In the genomic region with DNA sequence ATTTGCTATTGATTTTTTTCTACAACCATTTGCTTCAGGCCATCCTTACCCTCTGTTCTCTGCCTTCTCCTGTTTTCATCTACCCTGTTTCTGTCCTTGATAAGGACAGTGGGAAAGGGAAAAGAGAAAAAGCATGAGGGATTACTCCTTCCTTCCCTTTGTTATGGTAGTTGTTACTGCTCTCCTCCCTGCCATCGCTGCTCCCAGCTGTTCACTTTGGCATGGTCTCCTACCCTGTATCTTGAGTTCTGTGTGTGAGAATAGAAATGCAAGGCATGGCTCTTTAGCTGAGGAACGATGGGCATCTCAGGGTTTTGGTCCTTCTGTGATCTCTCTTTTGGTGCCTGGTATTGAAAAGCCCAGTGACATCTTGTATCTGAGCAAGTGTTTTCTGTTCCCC, we compare ENCODE assay signal across 13 cellular contexts. TPM values are rescaled to one million over a fixed set of nuclear protein-coding genes. Genes with fewer than 3 reads are reported as not detected.
DNase-seq lines count a peak whose midpoint lies in the region; ATAC-seq and TF ChIP-seq lines count a peak whose summit lies in the region.
"Had no signal": no experiment of that assay in that cellular context is flagged by ENCODE, and none has a peak within 500 bp of the region (broad histone marks: within the 10 kb centered on the region; RNA-seq: fewer than 3 reads in every experiment).

No MANE protein-coding gene starts in this region.

- peak overlapping the region; percentile 87 for H3K27ac Mint-ChIP-seq in activated T-cell treated with anti-CD3 and anti-CD28 coated beads, Interleukin-2, amount 50 U/mL, for 72 hours

- H3K4me3 Mint-ChIP-seq in activated T-cell treated with anti-CD3 and anti-CD28 coated beads, Interleukin-2, amount 50 U/mL, for 72 hours = peak overlapping the region; percentile 49 to 75

- H3K9me3 Mint-ChIP-seq in activated T-cell treated with anti-CD3 and anti-CD28 coated beads, Interleukin-2, amount 50 U/mL, for 72 hours = no peaks in the 10 kb centered on the region

- H3K9me3 ChIP-seq in psoas muscle = no peaks in the 10 kb centered on the region
- H3K9me3 ChIP-seq in body of pancreas = no peaks in the 10 kb centered on the region
- H3K9me3 ChIP-seq: esophagus muscularis mucosa had no signal

- H3K4me1 ChIP-seq in psoas muscle = peaks cover 57% of the 10 kb centered on the region
- H3K4me1 ChIP-seq in body of pancreas = peaks cover 8% of the 10 kb centered on the region

- H3K4me3 ChIP-seq in fibroblast of pulmonary artery (replicated peaks; ENCODE audit: low read depth, low read length) (no peak overlapping the region), psoas muscle (no peak overlapping the region), body of pancreas (no peak overlapping the region)
- H3K4me3 ChIP-seq: esophagus muscularis mucosa had no signal

- H3K27ac ChIP-seq in psoas muscle (no peak overlapping the region), body of pancreas (no peak overlapping the region)
- H3K27ac ChIP-seq: esophagus muscularis mucosa had no signal

- H3K27me3 Mint-ChIP-seq in activated T-cell treated with anti-CD3 and anti-CD28 coated beads, Interleukin-2, amount 50 U/mL, for 72 hours (ENCODE audit: low read depth) = no peaks in the 10 kb centered on the region

- no peak for TF ChIP-seq POLR2A in body of pancreas (IDR thresholded peaks at IDR 0.05)

- no peaks in the 10 kb centered on the region for H3K27me3 ChIP-seq in psoas muscle (ENCODE audit: insufficient read depth in 3 of 3, low read length in 2 of 3)
- no peaks in the 10 kb centered on the region for H3K27me3 ChIP-seq in body of pancreas
- H3K27me3 ChIP-seq: esophagus muscularis mucosa had no signal

- H3K36me3 Mint-ChIP-seq in activated T-cell treated with anti-CD3 and anti-CD28 coated beads, Interleukin-2, amount 50 U/mL, for 72 hours (ENCODE audit: insufficient read depth in 2 of 2) = peaks cover 0 to 2% of the 10 kb centered on the region in 2 donors

- 29 to 33% (median 30%) methylated on average over 2 of the region's 2 CpGs for WGBS in psoas muscle, 3 donors
- WGBS in body of pancreas, 2 donors = 73 to 84% methylated on average over 2 of the region's 2 CpGs

- DNase-seq in activated T-cell treated with anti-CD3 and anti-CD28 coated beads, Interleukin-2, amount 50 U/mL, for 72 hours = no peak
- DNase-seq in activated T-cell treated with anti-CD3 and anti-CD28 coated beads for 4 hours = no peak
- peak; percentile 17 for DNase-seq in NCI-H446 treated with DMSO at 0.1 percent for 48 hours (lab: John Stamatoyannopoulos, UW)
- peak; percentile 43 for DNase-seq in fibroblast of pulmonary artery (ENCODE audit: low read depth)
- no peak for DNase-seq in psoas muscle
- DNase-seq in body of pancreas = no peak
- DNase-seq: aorta, cortex of kidney, hippocampal formation, SIG-M5 had no signal

- no peak for TF ChIP-seq CTCF in fibroblast of pulmonary artery (IDR thresholded peaks at IDR 0.05; ENCODE audit: low read length, missing control alignments)
- TF ChIP-seq CTCF in psoas muscle (IDR thresholded peaks at IDR 0.05) = no peak
- no peak for TF ChIP-seq CTCF in body of pancreas (IDR thresholded peaks at IDR 0.05)

- no peak for ATAC-seq in activated T-cell treated with anti-CD3 and anti-CD28 coated beads, Interleukin-2, amount 50 U/mL, for 72 hours (replicated peaks in 1 of 2)
- ATAC-seq in psoas muscle = peak in 3 of 4 donors; percentile 36 to 60 (median 53)
- ATAC-seq in HG03135 (IDR thresholded peaks at IDR 0.05; ENCODE audit: unreplicated experiment) = no peak
- ATAC-seq in GM21423 (IDR thresholded peaks at IDR 0.05; ENCODE audit: unreplicated experiment) = no peak
- no peak for ATAC-seq in body of pancreas

- H3K36me3 ChIP-seq in psoas muscle (ENCODE audit: insufficient read depth in 1 of 2, low read depth in 1 of 2) (no peaks in the 10 kb centered on the region), body of pancreas (replicated peaks in 1 of 2; ENCODE audit: insufficient read depth in 1 of 2, low read depth in 2 of 2) (no peaks in the 10 kb centered on the region)
- H3K36me3 ChIP-seq: esophagus muscularis mucosa had no signal

- intact Hi-C loops in psoas muscle (cut with DNase I) = no loop called here
- intact Hi-C loops in body of pancreas (cut with DNase I) = no loop called here

- H3K4me1 Mint-ChIP-seq in activated T-cell treated with anti-CD3 and anti-CD28 coated beads, Interleukin-2, amount 50 U/mL, for 72 hours (ENCODE audit: low read depth) = peaks cover 47% of the 10 kb centered on the region

RNA-seq across cellular contexts. Expression of a gene that starts 6.4 kb away (rescaled TPM):
- 10 to 100 TPM; 93.7 to 99.1 TPM for total RNA-seq in activated T-cell treated with anti-CD3 and anti-CD28 coated beads, Interleukin-2, amount 50 U/mL, for 72 hours
- 100 to 1,000 TPM in 3 of 4 donors, 10 to 100 TPM in 1; 65.7 to 122 (median 114) TPM for total RNA-seq in psoas muscle
- polyA plus RNA-seq in psoas muscle = 10 to 100 TPM; 12.5 to 56.4 (median 28.8) TPM
- total RNA-seq in body of pancreas = 10 to 100 TPM; 14.5 to 20.0 TPM

Comparison
In these comparisons a context has a peak if more than half of its experiments do, and no peak if none do; other contexts are left out.
1. ATAC-seq: peak in psoas muscle (3 of 4); none in activated T-cell treated with anti-CD3 and anti-CD28 coated beads, Interleukin-2, amount 50 U/mL, for 72 hours (0 of 2), HG03135 (single experiment), GM21423 (single experiment) and body of pancreas (single experiment).
2. DNase-seq: peak in NCI-H446 treated with DMSO at 0.1 percent for 48 hours (single experiment) and fibroblast of pulmonary artery (single experiment); none in activated T-cell treated with anti-CD3 and anti-CD28 coated beads, Interleukin-2, amount 50 U/mL, for 72 hours (0 of 2), activated T-cell treated with anti-CD3 and anti-CD28 coated beads for 4 hours (single experiment), psoas muscle (0 of 2) and body of pancreas (0 of 4).